ENCODE assay signal across 8 cellular contexts in genomic region chrX:52261463-52262194, GRCh38.
DNase-seq lines count a peak whose midpoint lies in the region; ATAC-seq, FAIRE-seq and TF ChIP-seq lines count a peak whose summit lies in the region.

No MANE protein-coding gene starts in this region.

- H3K36me3 ChIP-seq in keratinocyte (ENCODE audit: control insufficient read depth in 2 of 2, extremely low read depth in 1 of 2, insufficient read depth in 2 of 2, low read length in 2 of 2), result no peaks in the 10 kb centered on the region

- H3K4me1 ChIP-seq in keratinocyte (ENCODE audit: control insufficient read depth, extremely low read depth, insufficient read depth, low read length), result peaks cover 4% of the 10 kb centered on the region

- no peaks in the 10 kb centered on the region for H4K20me1 ChIP-seq in keratinocyte (ENCODE audit: control insufficient read depth, extremely low read depth, insufficient read depth, low read length)

- no peaks in the 10 kb centered on the region for H3K79me2 ChIP-seq in keratinocyte (ENCODE audit: control insufficient read depth, insufficient read depth, low read length)

- H3K9me1 ChIP-seq in keratinocyte (ENCODE audit: control insufficient read depth, extremely low read depth, insufficient read depth, low read length), result no peaks in the 10 kb centered on the region

- H3K27me3 ChIP-seq in keratinocyte (ENCODE audit: control insufficient read depth, extremely low read depth, insufficient read depth, low read length), result no peaks in the 10 kb centered on the region

- peak overlapping the region; percentile 63 for H3K9ac ChIP-seq in keratinocyte (ENCODE audit: control insufficient read depth, extremely low read depth, insufficient read depth, low read length)

- peak; percentile 86 to 89 (median 86) for TF ChIP-seq CTCF in keratinocyte (optimal IDR thresholded peaks at IDR 0.05 in 1 of 3, IDR thresholded peaks at IDR 0.05 in 1 of 3, conservative IDR thresholded peaks at IDR 0.05 in 1 of 3; ENCODE audit: extremely low read depth in 1 of 3, insufficient read depth in 2 of 3, low read length in 3 of 3)

- H3K4me3 ChIP-seq in keratinocyte (ENCODE audit: control insufficient read depth in 2 of 3, extremely low read depth in 1 of 3, insufficient read depth in 2 of 3, low read depth in 1 of 3, low read length in 3 of 3), result peak overlapping the region; percentile 62 to 80 (median 80)

- peak overlapping the region; percentile 83 for H3K4me2 ChIP-seq in keratinocyte (ENCODE audit: control insufficient read depth, extremely low read depth, insufficient read depth, low read depth, low read length)

- H2AFZ ChIP-seq in keratinocyte (ENCODE audit: control insufficient read depth, low read length), result peak overlapping the region; percentile 99

- H3K27ac ChIP-seq in keratinocyte (ENCODE audit: control insufficient read depth, insufficient read depth, low read length), result peak overlapping the region; percentile 52

- H3K9me3 ChIP-seq in keratinocyte (ENCODE audit: control insufficient read depth, low read depth, low read length), result no peaks in the 10 kb centered on the region

- ATAC-seq in GM19025 (IDR thresholded peaks at IDR 0.05; ENCODE audit: low read depth, unreplicated experiment) (peak; percentile 99), HG03280 (IDR thresholded peaks at IDR 0.05; ENCODE audit: unreplicated experiment) (peak; percentile 97)

- DNase-seq in AML-193 (lab: John Stamatoyannopoulos, UW) (peak; percentile 44 to 59), NCI-H226 (peak; percentile 74), cerebellar cortex (ENCODE audit: low spot score) (peak; percentile 90), keratinocyte (ENCODE audit: low read depth, low spot score) (peak; percentile 40)
- peak; percentile 69 for DNase-seq in activated CD4-positive, CD25-positive, alpha-beta regulatory T cell treated with anti-CD3 and anti-CD28 coated beads, Interleukin-2, amount 50 U/mL, for 16 hours (ENCODE audit: low read depth, low spot score)
- peak; percentile 74 to 88 (median 78) for DNase-seq in stimulated activated CD4-positive, alpha-beta T cell treated with anti-CD3 and anti-CD28 coated beads, Interleukin-12 subunit alpha, Interleukin-12 subunit beta, amount 100 ng/mL, for 48 hours (ENCODE audit: low read depth in 2 of 3, low spot score in 1 of 3)

- dilution Hi-C loops in keratinocyte (cut with MboI; ENCODE audit: extremely low pct_ligation_motif_present, low sequenced_read_pairs), result no loop called here

- no peak for FAIRE-seq in keratinocyte (lab: Jason Lieb, UNC)

Comparison
In these comparisons a context has a peak if more than half of its experiments do, and no peak if none do; other contexts are left out.
1. Peak in every context shown above with its lines: DNase-seq, ATAC-seq, H3K4me3 ChIP-seq and H3K27ac ChIP-seq.
2. DNase-seq: peak in every context shown above with its lines; median percentile 90 in cerebellar cortex; 78 in stimulated activated CD4-positive, alpha-beta T cell treated with anti-CD3 and anti-CD28 coated beads, Interleukin-12 subunit alpha, Interleukin-12 subunit beta, amount 100 ng/mL, for 48 hours; 74 in NCI-H226; 69 in activated CD4-positive, CD25-positive, alpha-beta regulatory T cell treated with anti-CD3 and anti-CD28 coated beads, Interleukin-2, amount 50 U/mL, for 16 hours; 52 in AML-193; 40 in keratinocyte.